ENCODE assay signal across 1 cellular context in genomic region chr17:60523822-60524221, GRCh38.
TF ChIP-seq lines count a peak whose summit lies in the region.

No MANE protein-coding gene starts in this region.

TF ChIP-seq in HepG2, 621 proteins besides CTCF, POLR2A, EP300 and RAD21 (continued from another document):
- TF ChIP-seq HNF1B (CRISPR knock-in tag; IDR thresholded peaks at IDR 0.05), result no peak
